17 cellular contexts compared by ENCODE assay signal in the genomic region with DNA sequence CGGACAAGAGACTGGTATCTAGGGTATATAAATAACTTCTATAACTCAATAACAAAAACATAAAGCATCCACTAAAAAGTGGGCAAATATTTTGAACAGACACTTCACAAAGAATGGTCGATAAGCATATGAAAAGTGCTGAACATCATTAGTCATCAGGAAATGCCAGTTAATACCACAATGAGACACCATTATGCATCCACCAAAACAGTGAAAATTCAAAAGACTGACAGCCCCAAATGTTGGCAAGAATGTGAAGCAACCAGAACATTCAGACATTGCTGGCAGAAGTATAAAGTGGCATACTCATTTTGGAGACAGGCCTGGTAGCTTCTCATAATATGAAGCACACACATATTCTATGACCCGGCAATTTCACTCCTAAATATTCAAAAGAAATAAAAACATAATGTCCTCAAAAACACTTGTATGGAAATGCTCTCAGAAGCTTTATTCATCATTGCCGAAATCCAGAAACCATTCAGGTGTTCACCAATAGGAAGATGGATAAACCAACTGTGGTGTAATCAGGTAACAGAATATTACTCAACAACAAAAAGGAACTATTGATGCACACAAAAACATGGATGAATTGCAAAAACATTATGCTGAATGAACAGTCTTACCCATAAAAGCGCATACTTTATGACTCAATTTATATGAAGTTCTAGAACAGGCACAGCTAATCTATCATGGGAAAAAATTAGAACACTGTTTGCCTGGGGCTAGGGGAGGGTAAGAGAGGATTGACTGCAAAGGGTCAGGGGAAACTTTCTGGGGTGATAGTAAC. TPM values are rescaled to one million over a fixed set of nuclear protein-coding genes. Genes with fewer than 3 reads are reported as not detected.
DNase-seq lines count a peak whose midpoint lies in the region; TF ChIP-seq lines count a peak whose summit lies in the region.
"Had no signal": no experiment of that assay in that cellular context is flagged by ENCODE, and none has a peak within 500 bp of the region (broad histone marks: within the 10 kb centered on the region; RNA-seq: fewer than 3 reads in every experiment).

No MANE protein-coding gene starts in this region.

- peak overlapping the region; percentile 26 for H3K27ac ChIP-seq in brain microvascular endothelial cell

- H3K4me3 Mint-ChIP-seq in CD14-positive monocyte (no peak overlapping the region), glutamatergic neuron (ENCODE audit: unreplicated experiment) (no peak overlapping the region)
- H3K4me3 Mint-ChIP-seq: dendritic cell treated with granulocyte-macrophage colony-stimulating factor and Interleukin-4, amounts not matched to agents 40 ng/mL and 50 ng/mL, for 4 days; naive thymus-derived CD8-positive, alpha-beta T cell; stimulated activated naive CD8-positive, alpha-beta T cell treated with anti-CD3 and anti-CD28 coated beads, Interleukin-15, Interleukin-2, amounts not matched to agents 100 ng/mL and 50 ng/mL, for 24 hours had no signal

- DNase-seq in CD14-positive monocyte (ENCODE audit: low spot score) (no peak), MG63 (peak; percentile 33), brain microvascular endothelial cell (peak; percentile 46), myocyte (ENCODE audit: low read depth) (peak; percentile 95), glutamatergic neuron (no peak), NCI-H2029 treated with DMSO at 0.1 percent for 48 hours (lab: John Stamatoyannopoulos, UW) (no peak), NCI-H69 (lab: John Stamatoyannopoulos, UW) (no peak), SHP77 (lab: John Stamatoyannopoulos, UW) (no peak)
- DNase-seq: activated T-cell treated with anti-CD3 and anti-CD28 coated beads for 4 hours; C1 segment of cervical spinal cord; H7; Karpas-422; naive thymus-derived CD8-positive, alpha-beta T cell; NCI-H2081; NK-92 treated with Interleukin-12 subunit alpha and Interleukin-12 subunit beta, amount 100 ng/mL, for 24 hours had no signal

- no peaks in the 10 kb centered on the region for H3K27me3 ChIP-seq in MG63
- no peaks in the 10 kb centered on the region for H3K27me3 ChIP-seq in brain microvascular endothelial cell (replicated peaks)

- H3K4me3 ChIP-seq in MG63 (no peak overlapping the region), brain microvascular endothelial cell (ENCODE audit: low read depth, low read length) (no peak overlapping the region)

- H3K27ac Mint-ChIP-seq in CD14-positive monocyte (peak overlapping the region; percentile 54 to 84 (median 72)), glutamatergic neuron (ENCODE audit: unreplicated experiment) (no peak overlapping the region)
- H3K27ac Mint-ChIP-seq: dendritic cell treated with granulocyte-macrophage colony-stimulating factor and Interleukin-4, amounts not matched to agents 40 ng/mL and 50 ng/mL, for 4 days; naive thymus-derived CD8-positive, alpha-beta T cell had no signal

- in situ Hi-C loops in brain microvascular endothelial cell (cut with HindIII; ENCODE audit: low pct_ligation_motif_present, low sequenced_read_pairs) = no loop called here

- TF ChIP-seq CTCF in CD14-positive monocyte (IDR thresholded peaks at IDR 0.05) = no peak
- no peak for TF ChIP-seq CTCF in brain microvascular endothelial cell (IDR thresholded peaks at IDR 0.05; ENCODE audit: low read depth, low read length, missing control alignments)
- no peak for TF ChIP-seq CTCF in glutamatergic neuron (IDR thresholded peaks at IDR 0.05; ENCODE audit: partially characterized antibody, unreplicated experiment)

- H3K9me3 Mint-ChIP-seq in CD14-positive monocyte (no peaks in the 10 kb centered on the region), glutamatergic neuron (ENCODE audit: unreplicated experiment) (no peaks in the 10 kb centered on the region)
- H3K9me3 Mint-ChIP-seq: dendritic cell treated with granulocyte-macrophage colony-stimulating factor and Interleukin-4, amounts not matched to agents 40 ng/mL and 50 ng/mL, for 4 days; naive thymus-derived CD8-positive, alpha-beta T cell; stimulated activated naive CD8-positive, alpha-beta T cell treated with anti-CD3 and anti-CD28 coated beads, Interleukin-15, Interleukin-2, amounts not matched to agents 100 ng/mL and 50 ng/mL, for 24 hours had no signal

- no peaks in the 10 kb centered on the region for H3K36me3 ChIP-seq in MG63
- H3K36me3 ChIP-seq in brain microvascular endothelial cell (replicated peaks) = no peaks in the 10 kb centered on the region

- H3K27me3 Mint-ChIP-seq in CD14-positive monocyte (ENCODE audit: low read depth in 3 of 3) (no peaks in the 10 kb centered on the region), glutamatergic neuron (ENCODE audit: unreplicated experiment) (peaks cover 1% of the 10 kb centered on the region)
- H3K27me3 Mint-ChIP-seq: dendritic cell treated with granulocyte-macrophage colony-stimulating factor and Interleukin-4, amounts not matched to agents 40 ng/mL and 50 ng/mL, for 4 days; naive thymus-derived CD8-positive, alpha-beta T cell; stimulated activated naive CD8-positive, alpha-beta T cell treated with anti-CD3 and anti-CD28 coated beads, Interleukin-15, Interleukin-2, amounts not matched to agents 100 ng/mL and 50 ng/mL, for 24 hours had no signal

- intact Hi-C loops in CD14-positive monocyte (cut with micrococcal nuclease) = no loop called here

- peaks cover 38% of the 10 kb centered on the region for H3K4me1 Mint-ChIP-seq in CD14-positive monocyte
- H3K4me1 Mint-ChIP-seq in glutamatergic neuron (ENCODE audit: low read depth, unreplicated experiment) = no peaks in the 10 kb centered on the region

- H3K9me3 ChIP-seq in MG63 = no peaks in the 10 kb centered on the region

- H3K36me3 Mint-ChIP-seq in CD14-positive monocyte (no peaks in the 10 kb centered on the region), glutamatergic neuron (ENCODE audit: unreplicated experiment) (no peaks in the 10 kb centered on the region)
- H3K36me3 Mint-ChIP-seq: naive thymus-derived CD8-positive, alpha-beta T cell had no signal

RNA-seq across cellular contexts. Expression of a gene that starts 26.7 kb away (rescaled TPM):
- polyA plus RNA-seq in CD14-positive monocyte = 10 to 100 TPM; 19.1 to 35.6 TPM
- 0.74 and 2.3 TPM in 2 replicates for total RNA-seq in MG63 (2014; rRNA removed; shearing (Covaris generic); ENCODE audit: low replicate concordance)
- total RNA-seq in myocyte (12.2 and 16.6 TPM in 2 replicates), glutamatergic neuron (ENCODE audit: unreplicated experiment) (0.76 TPM)
- 9.3 TPM for polyA plus RNA-seq in myocyte (2012)

Comparison
In these comparisons a context has a peak if more than half of its experiments do, and no peak if none do; other contexts are left out.
1. DNase-seq: peak in MG63 (single experiment), brain microvascular endothelial cell (single experiment) and myocyte (single experiment); none in CD14-positive monocyte (single experiment), glutamatergic neuron (single experiment), NCI-H2029 treated with DMSO at 0.1 percent for 48 hours (single experiment), NCI-H69 (single experiment) and SHP77 (0 of 2).